ENCODE assay signal across 19 cellular contexts in genomic region chr1:16140068-16140596, GRCh38. TPM values are rescaled to one million over a fixed set of nuclear protein-coding genes. Genes with fewer than 3 reads are reported as not detected.
A peak's percentile ranks its signal among the peaks of the same experiment; 100 is the strongest.
DNase-seq lines count a peak whose midpoint lies in the region; ATAC-seq and TF ChIP-seq lines count a peak whose summit lies in the region.
"Had no signal": no experiment of that assay in that cellular context is flagged by ENCODE, and none has a peak within 500 bp of the region (broad histone marks: within the 10 kb centered on the region; RNA-seq: fewer than 3 reads in every experiment).

No MANE protein-coding gene starts in this region.

- H4K91ac ChIP-seq in H9 (ENCODE audit: insufficient read length, low read depth, low read length) = no peak overlapping the region

- TF ChIP-seq POLR2A in stomach (IDR thresholded peaks at IDR 0.05) = no peak

- peaks cover 17 to 77% (median 38%) of the 10 kb centered on the region in 3 experiments; a peak in 6 of 7 replicates for H3K36me3 Mint-ChIP-seq in H9 (ENCODE audit: insufficient read depth in 1 of 3, low read depth in 3 of 3)
- no peaks in the 10 kb centered on the region for H3K36me3 Mint-ChIP-seq in activated CD4-positive, alpha-beta memory T cell treated with anti-CD3 and anti-CD28 coated beads for 36 hours
- H3K36me3 Mint-ChIP-seq: natural killer cell had no signal

- no peak overlapping the region for H3K4me2 ChIP-seq in H9 (ENCODE audit: insufficient read depth, insufficient read length, low read length)

- no peak overlapping the region for H2AFZ ChIP-seq in H9 (ENCODE audit: low read length)

- intact Hi-C loops in stomach (cut with DNase I; ENCODE audit: low total_unique reads) = no loop called here
- intact Hi-C loops in activated CD4-positive, alpha-beta memory T cell treated with anti-CD3 and anti-CD28 coated beads for 36 hours (cut with micrococcal nuclease) = no loop called here

- POLR2A ChIA-PET in activated CD4-positive, alpha-beta memory T cell treated with anti-CD3 and anti-CD28 coated beads for 36 hours (lab: Charles Lee) = interaction anchor here (0.6 kb wide), 1 partner anchor 370 kb away, joined by 3 read pairs; no protein-coding TSS in a partner anchor

- H2AK5ac ChIP-seq in H9 (ENCODE audit: insufficient read length, low read length) = no peak overlapping the region

- H4K20me1 ChIP-seq in H9 (ENCODE audit: control insufficient read depth, insufficient read depth, insufficient read length) = no peaks in the 10 kb centered on the region

- no peak for ATAC-seq in RWPE2 (ENCODE audit: low read depth)
- no peak for ATAC-seq in activated CD4-positive, CD25-positive, alpha-beta regulatory T cell treated with anti-CD3 and anti-CD28 coated beads, Interleukin-2, amount 50 U/mL, for 24 hours
- ATAC-seq: left colon, natural killer cell had no signal

- peaks cover 36 to 40% of the 10 kb centered on the region in 2 experiments for H3K4me1 Mint-ChIP-seq in H9
- H3K4me1 Mint-ChIP-seq in activated CD4-positive, alpha-beta memory T cell treated with anti-CD3 and anti-CD28 coated beads for 36 hours (ENCODE audit: low read depth) = peaks cover 10% of the 10 kb centered on the region

- DNase-seq in H9 = no peak
- no peak for DNase-seq in RWPE2 (ENCODE audit: low spot score)
- DNase-seq in stomach = no peak
- DNase-seq in kidney tubule cell (ENCODE audit: low spot score) = no peak
- no peak for DNase-seq in activated CD4-positive, alpha-beta memory T cell treated with anti-CD3 and anti-CD28 coated beads for 36 hours
- DNase-seq: activated CD8-positive, alpha-beta memory T cell treated with anti-CD3 and anti-CD28 coated beads for 24 hours; aorta; hippocampal formation; left colon; natural killer cell; NCI-H1417 treated with DMSO at 0.1 percent for 48 hours; sigmoid colon; stimulated activated CD4-positive, alpha-beta T cell treated with anti-CD3 and anti-CD28 coated beads, Interleukin-4, amount 100 ng/mL, for 4 hours had no signal

- H3K36me3 ChIP-seq in RWPE2 (ENCODE audit: low read depth) (peaks cover 95% of the 10 kb centered on the region), iPS-15b (ENCODE audit: control insufficient read depth, insufficient read depth, low read length) (peaks cover 42% of the 10 kb centered on the region), stomach (peaks cover 24 to 43% (median 35%) of the 10 kb centered on the region in 4 donors)

- H3K9ac ChIP-seq in H9 (ENCODE audit: extremely low read depth, insufficient read length, low read length) (no peak overlapping the region), iPS-15b (ENCODE audit: low read depth, low read length) (peak overlapping the region; percentile 24)

- peak overlapping the region; percentile 23; the same call in 1 of the 2 replicates for H3K14ac ChIP-seq in H9 (ENCODE audit: insufficient read depth, low read length)

- H3K27me3 ChIP-seq in H9 (ENCODE audit: insufficient read depth, low read length) (no peaks in the 10 kb centered on the region), RWPE2 (ENCODE audit: insufficient read depth, poor library complexity, severe bottlenecking) (no peaks in the 10 kb centered on the region), iPS-15b (ENCODE audit: control insufficient read depth, insufficient read depth, low read length) (no peaks in the 10 kb centered on the region), stomach (no peaks in the 10 kb centered on the region)
- H3K27me3 ChIP-seq: esophagus muscularis mucosa, sigmoid colon had no signal

- CTCF ChIA-PET in activated CD4-positive, alpha-beta memory T cell treated with anti-CD3 and anti-CD28 coated beads for 36 hours (lab: Charles Lee) = interaction anchor here (0.8 kb wide), 1 partner anchor 107 kb away, joined by 3 read pairs; no protein-coding TSS in a partner anchor

- TF ChIP-seq CTCF in H9 (conservative IDR thresholded peaks at IDR 0.05) = no peak
- no peak for TF ChIP-seq CTCF in RWPE2 (IDR thresholded peaks at IDR 0.05; ENCODE audit: poor library complexity, severe bottlenecking)
- TF ChIP-seq CTCF in stomach (IDR thresholded peaks at IDR 0.05) = no peak

- H2BK5ac ChIP-seq in H9 (ENCODE audit: insufficient read length, low read length) = no peak overlapping the region

- H3K27ac ChIP-seq in H9 (ENCODE audit: insufficient read length, low read depth, low read length) (no peak overlapping the region), RWPE2 (ENCODE audit: poor library complexity, severe bottlenecking) (peak overlapping the region; percentile 99), stomach (peak overlapping the region in 3 of 5 donors; percentile 7 to 89 (median 88))
- H3K27ac ChIP-seq: C4-2B had no signal

- no peak overlapping the region for H3K23ac ChIP-seq in H9 (ENCODE audit: insufficient read length, low read depth, low read length)

- no peak overlapping the region for H3K56ac ChIP-seq in H9 (ENCODE audit: insufficient read length, low read depth, low read length)

- H2BK120ac ChIP-seq in H9 (ENCODE audit: low read depth, low read length, poor library complexity, severe bottlenecking) = no peak overlapping the region

- no CpG with 5 or more reads among the region's 7 CpGs for WGBS in H9 (ENCODE audit: extremely low coverage, insufficient read length, low lambda C conversion rate)
- WGBS in stomach, 5 donors = 91 to 94% (median 93%) methylated on average over 4 to 7 of the region's 7 CpGs

- peak overlapping the region in 2 of 3 experiments; percentile 11 to 55; a peak in 3 of 7 replicates for H3K27ac Mint-ChIP-seq in H9
- H3K27ac Mint-ChIP-seq in activated CD4-positive, alpha-beta memory T cell treated with anti-CD3 and anti-CD28 coated beads for 36 hours = no peak overlapping the region
- H3K27ac Mint-ChIP-seq: activated T-helper 2 cell treated with anti-CD3 and anti-CD28 coated beads, Interferon-gamma antibody, Interleukin-2, Interleukin-4, amounts not matched to agents 10 μg/mL and 5 μg/mL and 100 μg/mL, durations not matched to agents 14 hours and 24 hours and 36 hours; natural killer cell had no signal

- no peak overlapping the region for H2BK20ac ChIP-seq in H9 (ENCODE audit: low read depth, low read length, poor library complexity, severe bottlenecking)

- peaks cover 15% of the 10 kb centered on the region; the same call in 1 of the 2 replicates for H3K79me2 ChIP-seq in H9 (ENCODE audit: insufficient read depth, low read length)

- H3K4ac ChIP-seq in H9 (ENCODE audit: low read depth, low read length) = no peak overlapping the region

- no peaks in the 10 kb centered on the region for H3K27me3 Mint-ChIP-seq in H9 (ENCODE audit: low read depth)
- no peaks in the 10 kb centered on the region for H3K27me3 Mint-ChIP-seq in activated CD4-positive, alpha-beta memory T cell treated with anti-CD3 and anti-CD28 coated beads for 36 hours

- no peak for TF ChIP-seq EP300 in stomach (IDR thresholded peaks at IDR 0.05)

- peak overlapping the region in 1 of 2 experiments; percentile 31; a peak in 1 of 5 replicates for H3K4me3 Mint-ChIP-seq in H9
- H3K4me3 Mint-ChIP-seq in activated CD4-positive, alpha-beta memory T cell treated with anti-CD3 and anti-CD28 coated beads for 36 hours = no peak overlapping the region
- H3K4me3 Mint-ChIP-seq: natural killer cell had no signal

- H3K4me1 ChIP-seq in H9 (ENCODE audit: insufficient read depth, low read length) (peaks cover 6% of the 10 kb centered on the region), RWPE2 (ENCODE audit: insufficient read depth, poor library complexity, severe bottlenecking) (peaks cover 59% of the 10 kb centered on the region), iPS-15b (ENCODE audit: control insufficient read depth, insufficient read depth, low read length) (peaks cover 8% of the 10 kb centered on the region), stomach (peaks cover 44 to 59% (median 53%) of the 10 kb centered on the region in 4 donors)

- no peak overlapping the region for H3K18ac ChIP-seq in H9 (ENCODE audit: insufficient read length, low read depth, low read length)

- H4K5ac ChIP-seq in H9 (ENCODE audit: insufficient read length, low read depth, low read length) = no peak overlapping the region

- H3K4me3 ChIP-seq in RWPE2 (ENCODE audit: severe bottlenecking) (no peak overlapping the region), iPS-15b (ENCODE audit: low read depth, low read length) (no peak overlapping the region), stomach (no peak overlapping the region)
- H3K4me3 ChIP-seq: esophagus muscularis mucosa, sigmoid colon, SK-N-MC had no signal

- no peak overlapping the region for H2BK12ac ChIP-seq in H9 (ENCODE audit: insufficient read length, low read depth, low read length)

- no peaks in the 10 kb centered on the region for H3K9me3 Mint-ChIP-seq in H9
- no peaks in the 10 kb centered on the region for H3K9me3 Mint-ChIP-seq in activated CD4-positive, alpha-beta memory T cell treated with anti-CD3 and anti-CD28 coated beads for 36 hours
- H3K9me3 Mint-ChIP-seq: activated T-helper 2 cell treated with anti-CD3 and anti-CD28 coated beads, Interferon-gamma antibody, Interleukin-2, Interleukin-4, amounts not matched to agents 10 μg/mL and 5 μg/mL and 100 μg/mL, durations not matched to agents 14 hours and 24 hours and 36 hours; natural killer cell had no signal

- H3K23me2 ChIP-seq in H9 (ENCODE audit: insufficient read length, low read depth, low read length, poor library complexity, severe bottlenecking) = no peaks in the 10 kb centered on the region

- H3K9me3 ChIP-seq in H9 (ENCODE audit: control insufficient read depth, low read depth, low read length) = no peaks in the 10 kb centered on the region
- no peaks in the 10 kb centered on the region for H3K9me3 ChIP-seq in RWPE2 (ENCODE audit: severe bottlenecking)
- H3K9me3 ChIP-seq in iPS-15b (ENCODE audit: control insufficient read depth, insufficient read depth, low read length) = no peaks in the 10 kb centered on the region
- no peaks in the 10 kb centered on the region for H3K9me3 ChIP-seq in stomach
- H3K9me3 ChIP-seq: esophagus muscularis mucosa, sigmoid colon had no signal

- H2BK15ac ChIP-seq in H9 (ENCODE audit: low read depth, low read length) = no peak overlapping the region

- no peak overlapping the region for H3T11ph ChIP-seq in H9 (ENCODE audit: low read length)

- peaks cover 15% of the 10 kb centered on the region for H3K79me1 ChIP-seq in H9 (ENCODE audit: insufficient read depth, low read depth, low read length, poor library complexity, severe bottlenecking)

- H4K8ac ChIP-seq in H9 (replicated peaks; ENCODE audit: insufficient read length, low read depth, low read length) = no peak overlapping the region

RNA-seq across cellular contexts. Expression of gene EPHA2, which starts 15.7 kb away (rescaled TPM):
- total RNA-seq in H9 (2021) (32.8 and 33.1 TPM in 2 replicates), stomach (100 to 1,000 TPM in 1 of 5 donors, 10 to 100 TPM in 3, 1 to 10 TPM in 1; 6.7 to 200 (median 42.7) TPM)
- polyA plus RNA-seq in stomach = 10 to 100 TPM in 2 of 3 donors, 1 to 10 TPM in 1; 4.6 to 30.4 (median 11.0) TPM
- under 1 TPM; 0.22 to 0.33 TPM for total RNA-seq in activated CD4-positive, alpha-beta memory T cell treated with anti-CD3 and anti-CD28 coated beads for 36 hours
- total RNA-seq: activated T-helper 2 cell treated with anti-CD3 and anti-CD28 coated beads, Interferon-gamma antibody, Interleukin-2, Interleukin-4, amounts not matched to agents 10 μg/mL and 5 μg/mL and 100 μg/mL, durations not matched to agents 14 hours and 24 hours and 36 hours had no signal

Comparison
In these comparisons a context has a peak if more than half of its experiments do, and no peak if none do; other contexts are left out.
1. RNA of gene EPHA2, which starts 15.7 kb away (total RNA-seq): 6.7 to 200 TPM in stomach and 32.8 to 33.1 TPM in H9; 0.22 to 0.33 TPM in activated CD4-positive, alpha-beta memory T cell treated with anti-CD3 and anti-CD28 coated beads for 36 hours; every median in the first group is over 4 times any median in the second.